ENCODE assay signal across 16 cellular contexts in genomic region chr10:28790146-28790545, GRCh38.
A peak's percentile ranks its signal among the peaks of the same experiment; 100 is the strongest.
DNase-seq lines count a peak whose midpoint lies in the region; ATAC-seq lines count a peak whose summit lies in the region.
"Had no signal": no experiment of that assay in that cellular context is flagged by ENCODE, and none has a peak within 500 bp of the region (broad histone marks: within the 10 kb centered on the region; RNA-seq: fewer than 3 reads in every experiment).

No MANE protein-coding gene starts in this region.

- no peaks in the 10 kb centered on the region for H3K36me3 Mint-ChIP-seq in effector memory CD8-positive, alpha-beta T cell (ENCODE audit: insufficient read depth)

- peak overlapping the region; percentile 91 for H3K27ac ChIP-seq in temporal lobe (ENCODE audit: low read depth, low read length)
- H3K27ac ChIP-seq: A549, Peyer's patch had no signal

- no peaks in the 10 kb centered on the region for H3K4me1 Mint-ChIP-seq in effector memory CD8-positive, alpha-beta T cell (ENCODE audit: low read depth in 2 of 2)

- no peak for ATAC-seq in effector memory CD8-positive, alpha-beta T cell (replicated peaks)
- ATAC-seq: A549 had no signal

- no peak overlapping the region for H3K4me3 Mint-ChIP-seq in effector memory CD8-positive, alpha-beta T cell

- DNase-seq in NCI-H510A treated with DMSO at 0.1 percent for 48 hours (lab: John Stamatoyannopoulos, UW) (peak; percentile 45), NCI-H510A (lab: John Stamatoyannopoulos, UW) (no peak), NCI-H146 treated with DMSO at 0.1 percent for 48 hours (lab: John Stamatoyannopoulos, UW; ENCODE audit: unreplicated experiment) (peak; percentile 14), cerebellar cortex (ENCODE audit: low spot score) (peak; percentile 42)
- DNase-seq in activated CD4-positive, alpha-beta T cell treated with anti-CD3 and anti-CD28 coated beads for 48 hours: no peak
- no peak for DNase-seq in effector memory CD8-positive, alpha-beta T cell
- DNase-seq: DND-41, GF-D8, HCEC 1CT, NCI-H1436, NCI-H2081 treated with DMSO at 0.1 percent for 48 hours, NCI-H524 treated with DMSO at 0.1 percent for 48 hours, Peyer's patch, Right ventricle myocardium superior had no signal

- peaks cover 25 to 68% of the 10 kb centered on the region in 2 donors for H3K27me3 Mint-ChIP-seq in effector memory CD8-positive, alpha-beta T cell

- H3K9me3 Mint-ChIP-seq in effector memory CD8-positive, alpha-beta T cell: no peaks in the 10 kb centered on the region

- H3K27ac Mint-ChIP-seq in effector memory CD8-positive, alpha-beta T cell: no peak overlapping the region

Comparison
In these comparisons a context has a peak if more than half of its experiments do, and no peak if none do; other contexts are left out.
1. DNase-seq: peak in NCI-H510A treated with DMSO at 0.1 percent for 48 hours (single experiment), NCI-H146 treated with DMSO at 0.1 percent for 48 hours (single experiment) and cerebellar cortex (single experiment); none in NCI-H510A (single experiment), activated CD4-positive, alpha-beta T cell treated with anti-CD3 and anti-CD28 coated beads for 48 hours (single experiment) and effector memory CD8-positive, alpha-beta T cell (0 of 3).